29 cellular contexts compared by ENCODE assay signal in genomic region chr5:136525546-136525945, GRCh38.
"Had no signal": no experiment of that assay in that cellular context is flagged by ENCODE, and none has a peak within 500 bp of the region (broad histone marks: within the 10 kb centered on the region; RNA-seq: fewer than 3 reads in every experiment).

No MANE protein-coding gene starts in this region.

- H3K36me3 ChIP-seq: cardiac muscle cell, pancreas, prostate gland, suprapubic skin, tibial artery, upper lobe of right lung had no signal

- H3K9me3 ChIP-seq: pancreas, prostate gland, suprapubic skin, tibial artery, upper lobe of right lung had no signal

- H3K27me3 ChIP-seq: cardiac muscle cell, pancreas, suprapubic skin, tibial artery, upper lobe of right lung had no signal

- DNase-seq: activated B cell treated with CpG ODN at 0.5 μM for 24 hours; activated CD4-positive, alpha-beta T cell treated with anti-CD3 and anti-CD28 coated beads, Interleukin-2, amount 50 U/mL, for 4 hours; activated naive CD4-positive, alpha-beta T cell; activated T-cell treated with anti-CD3 and anti-CD28 coated beads for 4 hours; activated T-cell treated with anti-CD3 and anti-CD28 coated beads, Interleukin-2, amount 50 U/mL, for 72 hours; anterior cingulate cortex; dorsolateral prefrontal cortex; effector memory CD8-positive, alpha-beta T cell; foreskin fibroblast; head of caudate nucleus; hippocampal formation; left cardiac atrium; mammary epithelial cell; nephron progenitor cell; nucleus accumbens; pancreas; stimulated activated CD4-positive, alpha-beta T cell treated with anti-CD3 and anti-CD28 coated beads, Interleukin-15, amount 100 ng/mL, for 24 hours; stimulated activated CD4-positive, alpha-beta T cell treated with anti-CD3 and anti-CD28 coated beads, Interleukin-2, amount 100 ng/mL, for 24 hours; stimulated activated naive B cell treated with anti-CD40 and anti-IgM and Interleukin-4, amounts not matched to agents 10 μg/mL and 1 μg/mL and 100 μg/mL, for 72 hours; T-helper 17 cell; T1000; tibial artery; upper lobe of right lung had no signal

- H3K4me3 ChIP-seq: cardiac muscle cell, coronary artery, dorsolateral prefrontal cortex, pancreas, prostate gland, suprapubic skin, tibial artery, upper lobe of right lung had no signal

- FAIRE-seq: endothelial cell of umbilical vein, keratinocyte, pancreas had no signal

- ATAC-seq: activated T-cell treated with anti-CD3 and anti-CD28 coated beads, Interleukin-2, amount 50 U/mL, for 72 hours; effector memory CD8-positive, alpha-beta T cell; left cardiac atrium; pancreas; stimulated activated naive B cell treated with anti-CD40 and anti-IgM and Interleukin-4, amounts not matched to agents 10 μg/mL and 1 μg/mL and 100 μg/mL, for 72 hours; T-helper 17 cell; upper lobe of right lung had no signal

- H3K4me1 ChIP-seq: prostate gland, suprapubic skin, tibial artery, upper lobe of right lung had no signal

- H3K27ac ChIP-seq: cardiac muscle cell, coronary artery, dorsolateral prefrontal cortex, pancreas, prostate gland, suprapubic skin, tibial artery, upper lobe of right lung had no signal
